ENCODE assay signal across 8 cellular contexts in genomic region chr1:25616080-25616931, GRCh38. TPM values are rescaled to one million over a fixed set of nuclear protein-coding genes. Genes with fewer than 3 reads are reported as not detected.
DNase-seq lines count a peak whose midpoint lies in the region; ATAC-seq, FAIRE-seq and TF ChIP-seq lines count a peak whose summit lies in the region.

Gene MAN1C1, plus strand, starts transcription at chr1:25616791. Its CDS starts 1,007 bp downstream, at chr1:25617798.

- H3K4me1 ChIP-seq in A549, result 0 out of 3 replicates have a peak, but pooled peaks cover 4% of the 10 kb centered on the region

- H3K9me3 ChIP-seq in A549, result no peaks in the 10 kb centered on the region

- intact Hi-C loops in activated CD4-positive, alpha-beta T cell treated with anti-CD3 and anti-CD28 coated beads for 36 hours (cut with DNase I, micrococcal nuclease), result loop anchor here in 1 of 2 experiments (1.0 to 5.0 kb wide), 6 partner anchors 60 to 203 kb away; partner anchors contain the start of genes LDLRAP1, MACO1 and MTFR1L

- no peaks in the 10 kb centered on the region for H3K27me3 ChIP-seq in layer of hippocampus (ENCODE audit: control insufficient read depth, insufficient read depth, low read length)

- WGBS in A549 (ENCODE audit: missing lambda C conversion rate), result 0% methylated on average over 1 of the region's 107 CpGs

- DNase-seq in A549 (ENCODE audit: low read depth in 1 of 2, low spot score in 1 of 2) (peak; percentile 83 to 91), NCI-H460 (ENCODE audit: extremely low read depth, low read depth) (peak; percentile 63)
- peak; percentile 85 for DNase-seq in activated CD4-positive, alpha-beta T cell treated with anti-CD3 and anti-CD28 coated beads for 36 hours
- DNase-seq in stimulated activated CD4-positive, alpha-beta T cell treated with anti-CD3 and anti-CD28 coated beads, Interleukin-1b, Interleukin-23, amount 100 ng/mL, for 1 hour (ENCODE audit: low read depth in 2 of 2), result peak; percentile 60 to 66

- peaks cover 51% of the 10 kb centered on the region for H3K4me1 Mint-ChIP-seq in activated CD4-positive, alpha-beta T cell treated with anti-CD3 and anti-CD28 coated beads for 36 hours

- peaks cover 11% of the 10 kb centered on the region for H3K27me3 Mint-ChIP-seq in activated CD4-positive, alpha-beta T cell treated with anti-CD3 and anti-CD28 coated beads for 36 hours

- H3K9me3 Mint-ChIP-seq in activated CD4-positive, alpha-beta T cell treated with anti-CD3 and anti-CD28 coated beads for 36 hours (ENCODE audit: low read depth), result no peaks in the 10 kb centered on the region

- H3K27ac ChIP-seq in A549 (peak within 1 kb of the TSS; percentile 76 to 94), cingulate gyrus (ENCODE audit: low read depth, low read length) (peak within 1 kb of the TSS; percentile 70), layer of hippocampus (ENCODE audit: low read depth, low read length) (peak within 1 kb of the TSS; percentile 84)

- peak within 1 kb of the TSS; percentile 97 for H3K4me2 ChIP-seq in A549

- POLR2A ChIA-PET in A549 (lab: Yijun Ruan, JAX), result interaction anchor here (0.6 kb wide), 1 partner anchor 22 kb away, joined by 3 read pairs; no protein-coding TSS in a partner anchor
- POLR2A ChIA-PET in activated CD4-positive, alpha-beta T cell treated with anti-CD3 and anti-CD28 coated beads for 36 hours (lab: Charles Lee), result no interaction called here

- TF ChIP-seq RAD21 in A549 (conservative IDR thresholded peaks at IDR 0.05 in 1 of 2, IDR thresholded peaks at IDR 0.05 in 1 of 2), result peak in 1 of 2 experiments; percentile 25; a peak in 1 of 5 replicates

- FAIRE-seq in A549 (lab: Jason Lieb, UNC), result no peak

- CTCF ChIA-PET in A549 (lab: Yijun Ruan, JAX), result interaction anchor here (0.8 to 1.4 kb wide), 4 partner anchors 37 to 182 kb away, joined by 3 read pairs; no protein-coding TSS in a partner anchor
- CTCF ChIA-PET in activated CD4-positive, alpha-beta T cell treated with anti-CD3 and anti-CD28 coated beads for 36 hours (lab: Charles Lee), result interaction anchor here (0.6 to 1.7 kb wide), 3 partner anchors 16 to 44 kb away, joined by 3 to 5 read pairs (median 5); no protein-coding TSS in a partner anchor

- TF ChIP-seq EP300 in A549 (IDR thresholded peaks at IDR 0.05), result no peak

- TF ChIP-seq POLR2A in A549 (IDR thresholded peaks at IDR 0.05; ENCODE audit: low read length), result no peak

- peak; percentile 90 to 98 for ATAC-seq in A549
- ATAC-seq in GM18511 (IDR thresholded peaks at IDR 0.05; ENCODE audit: unreplicated experiment), result peak; percentile 64
- peak; percentile 54 for ATAC-seq in HG03135 (IDR thresholded peaks at IDR 0.05; ENCODE audit: unreplicated experiment)
- ATAC-seq in activated CD4-positive, alpha-beta T cell treated with anti-CD3 and anti-CD28 coated beads for 36 hours, result peak; percentile 60

- H3K4me3 ChIP-seq in A549, result peak within 1 kb of the TSS; percentile 74

- peak within 1 kb of the TSS; percentile 52 for H3K27ac Mint-ChIP-seq in activated CD4-positive, alpha-beta T cell treated with anti-CD3 and anti-CD28 coated beads for 36 hours

- TF ChIP-seq CTCF in A549 (IDR thresholded peaks at IDR 0.05), result no peak; the same call in 2 of the 3 replicates

- H3K36me3 Mint-ChIP-seq in activated CD4-positive, alpha-beta T cell treated with anti-CD3 and anti-CD28 coated beads for 36 hours (ENCODE audit: low read depth), result no peaks in the 10 kb centered on the region

- peak within 1 kb of the TSS; percentile 76 for H3K4me3 Mint-ChIP-seq in activated CD4-positive, alpha-beta T cell treated with anti-CD3 and anti-CD28 coated beads for 36 hours

TF ChIP-seq in A549, 52 proteins besides CTCF, POLR2A, EP300 and RAD21:
- peak; percentile 29; the same call in 1 of the 3 replicates for TF ChIP-seq SMC3 (IDR thresholded peaks at IDR 0.05)
- TF ChIP-seq TFCP2L1 (CRISPR knock-in tag; IDR thresholded peaks at IDR 0.05), result no peak

RNA-seq across cellular contexts. Expression of gene MAN1C1, which starts in this region (rescaled TPM):
- polyA plus RNA-seq in A549 (2011; rRNA removed), result 0.22 and 0.41 TPM in 2 replicates
- polyA plus RNA-seq in A549 (2012; cell fraction: cytosol; rRNA removed), result 0.13 and 0.40 TPM in 2 replicates
- polyA plus RNA-seq in A549 (2012; cell fraction: nucleus; rRNA removed), result 0.25 and 0.37 TPM in 2 replicates
- polyA plus RNA-seq in A549 (2017; fragmentation: RNase III; extraction: RNeasy Plus Mini Kit Qiagen cat#74134 plus additional on column Dnase treatment), result 0.20 to 0.29 TPM (median 0.27 TPM) in 3 replicates
- 0.15 and 0.33 TPM in 2 replicates for polyA minus RNA-seq in A549 (2011; rRNA and poly(A)+ RNA removed)
- total RNA-seq in NCI-H460 (2014; rRNA removed; shearing (Covaris generic)), result 0.10 TPM in 1 of 2 replicates, not detected in the other
- 0.35 TPM in 1 of 2 replicates, not detected in the other for polyA plus RNA-seq in NCI-H460 (2014; cell fraction: nucleus; rRNA removed)
- 10 to 100 TPM in 1 of 2 experiments, 1 to 10 TPM in 1; 10.0 to 10.1 TPM for total RNA-seq in activated CD4-positive, alpha-beta T cell treated with anti-CD3 and anti-CD28 coated beads for 36 hours

Comparison
In these comparisons a context has a peak if more than half of its experiments do, and no peak if none do; other contexts are left out.
1. Peak in every context shown above with its lines: DNase-seq, ATAC-seq, H3K4me3 ChIP-seq and H3K27ac ChIP-seq.
2. Peak in DNase-seq, ATAC-seq, H3K4me3 ChIP-seq, H3K27ac ChIP-seq and H3K4me2 ChIP-seq in A549; RNA of the gene not detected or under 1 TPM.
3. Peak in DNase-seq in NCI-H460; RNA of the gene not detected or under 1 TPM.